In genomic region chr1:44649788-44650158, GRCh38 we compare ENCODE assay signal across 19 cellular contexts. TPM values are rescaled to one million over a fixed set of nuclear protein-coding genes. Genes with fewer than 3 reads are reported as not detected.
DNase-seq lines count a peak whose midpoint lies in the region; ATAC-seq and TF ChIP-seq lines count a peak whose summit lies in the region.
"Had no signal": no experiment of that assay in that cellular context is flagged by ENCODE, and none has a peak within 500 bp of the region (broad histone marks: within the 10 kb centered on the region; RNA-seq: fewer than 3 reads in every experiment).

No MANE protein-coding gene starts in this region.

- H3K27me3 ChIP-seq in heart right ventricle (no peaks in the 10 kb centered on the region), hepatocyte (no peaks in the 10 kb centered on the region), prostate gland (replicated peaks; ENCODE audit: insufficient read depth) (no peaks in the 10 kb centered on the region)
- H3K27me3 ChIP-seq: BE2C, MG63 had no signal

- no peak overlapping the region for H2AFZ ChIP-seq in hepatocyte

- no peak overlapping the region for H3K4me2 ChIP-seq in hepatocyte

- no peaks in the 10 kb centered on the region for H3K79me2 ChIP-seq in hepatocyte

- H3K27ac Mint-ChIP-seq in activated CD4-positive, alpha-beta T cell treated with anti-CD3 and anti-CD28 coated beads for 36 hours = no peak overlapping the region
- H3K27ac Mint-ChIP-seq: CD4-positive, alpha-beta T cell had no signal

- H3K9me3 Mint-ChIP-seq in activated CD4-positive, alpha-beta T cell treated with anti-CD3 and anti-CD28 coated beads for 36 hours (ENCODE audit: low read depth) = no peaks in the 10 kb centered on the region
- H3K9me3 Mint-ChIP-seq: CD4-positive, alpha-beta T cell had no signal

- CTCF ChIA-PET in activated CD4-positive, alpha-beta T cell treated with anti-CD3 and anti-CD28 coated beads for 36 hours (lab: Charles Lee) = interaction anchor here (1.2 kb wide), 1 partner anchor 41 kb away, joined by 4 read pairs; no protein-coding TSS in a partner anchor

- no peak for TF ChIP-seq POLR2A in prostate gland (IDR thresholded peaks at IDR 0.05)

- no peak for TF ChIP-seq CTCF in heart right ventricle (IDR thresholded peaks at IDR 0.05)
- TF ChIP-seq CTCF in hepatocyte (IDR thresholded peaks at IDR 0.05; ENCODE audit: poor library complexity) = no peak
- no peak for TF ChIP-seq CTCF in prostate gland (IDR thresholded peaks at IDR 0.05)

- no peaks in the 10 kb centered on the region for H3K9me2 ChIP-seq in hepatocyte (replicated peaks; ENCODE audit: insufficient read depth)

- H3K9me3 ChIP-seq in heart right ventricle = no peaks in the 10 kb centered on the region
- no peaks in the 10 kb centered on the region for H3K9me3 ChIP-seq in hepatocyte (ENCODE audit: low read depth)
- no peaks in the 10 kb centered on the region for H3K9me3 ChIP-seq in prostate gland
- H3K9me3 ChIP-seq: BE2C, MG63 had no signal

- peaks cover 18% of the 10 kb centered on the region for H3K36me3 Mint-ChIP-seq in activated CD4-positive, alpha-beta T cell treated with anti-CD3 and anti-CD28 coated beads for 36 hours (ENCODE audit: low read depth)

- H3K27ac ChIP-seq in heart right ventricle (peak overlapping the region in 7 of 10 donors; percentile 5 to 65 (median 35)), hepatocyte (peak overlapping the region; percentile 46), prostate gland (peak overlapping the region; percentile 17 to 48)
- H3K27ac ChIP-seq: 22Rv1 had no signal

- WGBS in heart right ventricle, 2 donors = 92 to 94% methylated on average over 13 of the region's 13 CpGs
- WGBS in hepatocyte (ENCODE audit: low lambda C conversion rate, missing lambda C conversion rate) = 90% methylated on average over 13 of the region's 13 CpGs
- WGBS in prostate gland = 52% methylated on average over 10 of the region's 13 CpGs

- H3K4me1 Mint-ChIP-seq in activated CD4-positive, alpha-beta T cell treated with anti-CD3 and anti-CD28 coated beads for 36 hours = no peaks in the 10 kb centered on the region

- H3K27me3 Mint-ChIP-seq in activated CD4-positive, alpha-beta T cell treated with anti-CD3 and anti-CD28 coated beads for 36 hours = no peaks in the 10 kb centered on the region
- H3K27me3 Mint-ChIP-seq: CD4-positive, alpha-beta T cell had no signal

- H3K4me3 Mint-ChIP-seq in activated CD4-positive, alpha-beta T cell treated with anti-CD3 and anti-CD28 coated beads for 36 hours = no peak overlapping the region
- H3K4me3 Mint-ChIP-seq: CD4-positive, alpha-beta T cell had no signal

- H4K20me1 ChIP-seq in hepatocyte (ENCODE audit: insufficient read depth, poor library complexity, severe bottlenecking) = no peaks in the 10 kb centered on the region

- intact Hi-C loops in heart right ventricle (cut with DNase I) = loop anchor here in 6 of 10 donors (5.0 to 10.0 kb wide), 4 partner anchors 75 to 435 kb away; partner anchors contain the start of gene DMAP1 (in 3 of the 6)
- intact Hi-C loops in Right ventricle myocardium superior (cut with DNase I) = no loop called here
- intact Hi-C loops in prostate gland (cut with DNase I) = loop anchor here (5.0 to 10.0 kb wide), 2 partner anchors 275 to 432 kb away; no protein-coding TSS in a partner anchor
- intact Hi-C loops in activated CD4-positive, alpha-beta T cell treated with anti-CD3 and anti-CD28 coated beads for 36 hours (cut with DNase I, micrococcal nuclease) = loop anchor here in 1 of 2 experiments (10.0 kb wide), 1 partner anchor 435 kb away; the partner anchor contains the start of gene DMAP1

- H3K36me3 ChIP-seq in heart right ventricle (peaks cover 0 to 96% (median 35%) of the 10 kb centered on the region in 9 donors), hepatocyte (replicated peaks; ENCODE audit: insufficient read depth, low read depth) (no peaks in the 10 kb centered on the region), prostate gland (peaks cover 0 to 4% of the 10 kb centered on the region in 2 donors)

- H3K4me3 ChIP-seq in heart right ventricle (no peak overlapping the region), hepatocyte (no peak overlapping the region), prostate gland (no peak overlapping the region)
- H3K4me3 ChIP-seq: MG63 had no signal

- DNase-seq in heart right ventricle (no peak), Right ventricle myocardium superior (no peak), hepatocyte (ENCODE audit: low spot score) (no peak), prostate gland (ENCODE audit: low spot score) (no peak), SW480 (ENCODE audit: low spot score) (no peak), cerebellar nuclear complex (lab: John Stamatoyannopoulos, UW) (no peak), anterior cingulate cortex (lab: John Stamatoyannopoulos, UW) (no peak)
- DNase-seq in activated CD4-positive, alpha-beta T cell treated with anti-CD3 and anti-CD28 coated beads for 36 hours = no peak
- DNase-seq: BE2C; CD4-positive, alpha-beta T cell; EL; IMR-90; Karpas-422; MG63; NCI-H1694 treated with DMSO at 0.1 percent for 48 hours; NCI-H526 treated with DMSO at 0.1 percent for 48 hours; NK-92 treated with Interleukin-12 subunit alpha and Interleukin-12 subunit beta, amount 100 ng/mL, for 24 hours had no signal

- ATAC-seq in heart right ventricle (no peak), Right ventricle myocardium superior (ENCODE audit: poor library complexity) (no peak)
- no peak for ATAC-seq in activated CD4-positive, alpha-beta T cell treated with anti-CD3 and anti-CD28 coated beads for 36 hours

- POLR2A ChIA-PET in activated CD4-positive, alpha-beta T cell treated with anti-CD3 and anti-CD28 coated beads for 36 hours (lab: Charles Lee) = interaction anchor here (0.6 kb wide), 1 partner anchor 11 kb away, joined by 5 read pairs; no protein-coding TSS in a partner anchor

- H3K4me1 ChIP-seq in heart right ventricle (peaks cover 0 to 22% (median 3%) of the 10 kb centered on the region in 9 donors), hepatocyte (ENCODE audit: insufficient read depth) (peaks cover 5% of the 10 kb centered on the region), prostate gland (replicated peaks) (peaks cover 11% of the 10 kb centered on the region)
- H3K4me1 ChIP-seq: BE2C had no signal

RNA-seq across cellular contexts. Expression of gene TMEM53, which starts 24.5 kb away (rescaled TPM):
- 10 to 100 TPM in 8 of 10 donors, 1 to 10 TPM in 2; 6.6 to 18.6 (median 12.2) TPM for total RNA-seq in heart right ventricle
- polyA plus RNA-seq in heart right ventricle = 10 to 100 TPM in 1 of 2 donors, 1 to 10 TPM in 1; 8.7 to 21.0 TPM
- total RNA-seq in Right ventricle myocardium superior = 8.1 TPM
- total RNA-seq in hepatocyte = 6.9 and 11.7 TPM in 2 replicates
- polyA plus RNA-seq in hepatocyte = 27.5 and 37.4 TPM in 2 replicates
- total RNA-seq in prostate gland = 1 to 10 TPM; 2.7 to 6.9 TPM
- 1 to 10 TPM; 4.3 to 5.5 TPM for total RNA-seq in activated CD4-positive, alpha-beta T cell treated with anti-CD3 and anti-CD28 coated beads for 36 hours

RNA-seq across cellular contexts. Expression of gene ARMH1, which starts 24.7 kb away (rescaled TPM):
- total RNA-seq in heart right ventricle (1 to 10 TPM in 3 of 10 donors, under 1 TPM in 2, not detected in 5; 0.62 to 3.3 (median 1.1) TPM), Right ventricle myocardium superior (0.83 TPM), hepatocyte (1.2 and 3.1 TPM in 2 replicates), prostate gland (1 to 10 TPM; 1.0 to 3.6 TPM)
- polyA plus RNA-seq in heart right ventricle (1 to 10 TPM; 1.6 to 2.5 TPM), hepatocyte (6.1 and 6.3 TPM in 2 replicates)
- 10 to 100 TPM; 67.3 to 75.1 TPM for total RNA-seq in activated CD4-positive, alpha-beta T cell treated with anti-CD3 and anti-CD28 coated beads for 36 hours
- total RNA-seq: H4 had no signal

Comparison
In these comparisons a context has a peak if more than half of its experiments do, and no peak if none do; other contexts are left out.
1. RNA of gene ARMH1, which starts 24.7 kb away (total RNA-seq): 67.3 to 75.1 TPM in activated CD4-positive, alpha-beta T cell treated with anti-CD3 and anti-CD28 coated beads for 36 hours; 1.0 to 3.6 TPM in prostate gland, 1.2 to 3.1 TPM in hepatocyte, 0.83 TPM in Right ventricle myocardium superior (single experiment) and 0.62 to 3.3 TPM in heart right ventricle; every median in the first group is over 10 times any median in the second.
2. Peak in every context shown above with its lines, with median percentiles within 50 percentile points of each other: H3K27ac ChIP-seq.